Comparison of ENCODE assay signal across 8 cellular contexts in the genomic region with DNA sequence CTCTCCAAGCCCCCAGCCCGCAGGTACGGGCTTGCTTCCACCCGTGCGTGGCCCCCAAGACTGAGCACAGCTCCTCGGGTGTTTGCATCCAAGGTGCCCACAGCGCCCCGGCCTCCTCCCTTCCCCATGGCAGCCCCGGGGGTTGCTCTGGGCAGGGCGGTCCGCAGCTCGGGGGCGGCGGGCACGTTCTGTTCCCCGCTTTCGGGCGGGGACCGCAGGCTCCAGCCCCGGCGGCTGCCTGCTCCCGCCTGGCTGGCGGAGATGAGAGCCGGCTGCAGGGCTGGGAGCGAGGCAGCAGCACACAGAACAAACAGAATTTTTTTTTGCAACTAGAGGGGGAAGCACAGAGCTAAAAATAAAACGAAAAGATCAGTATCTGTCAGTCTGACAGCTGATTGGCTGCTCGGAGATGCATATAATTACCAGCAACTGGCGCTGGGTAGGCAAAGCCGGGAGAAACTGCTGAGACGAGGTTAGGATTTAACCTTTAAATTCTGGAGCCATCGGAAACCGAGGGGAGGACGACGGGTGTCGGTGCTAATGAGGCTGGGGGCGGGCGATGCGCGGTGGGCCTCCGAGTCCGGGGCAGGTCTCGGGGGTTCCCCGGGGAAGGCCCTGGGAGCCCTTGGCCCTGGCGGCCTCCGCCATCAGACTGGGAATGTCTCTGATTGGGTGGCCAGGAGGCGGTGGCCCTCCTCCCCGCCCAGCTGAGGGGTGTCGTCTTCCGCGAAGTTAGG.
DNase-seq lines count a peak whose midpoint lies in the region; ATAC-seq and TF ChIP-seq lines count a peak whose summit lies in the region.

No MANE protein-coding gene starts in this region.

- peak overlapping the region; percentile 77 for H3K4me3 ChIP-seq in adipocyte (ENCODE audit: low read length)
- peak overlapping the region; percentile 13 for H3K4me3 ChIP-seq in neuron (ENCODE audit: low read length)
- H3K4me3 ChIP-seq in urinary bladder (ENCODE audit: low read depth, low read length), result peak overlapping the region; percentile 29

- WGBS in urinary bladder, result 5% methylated on average over 49 of the region's 49 CpGs

- H3K4me1 ChIP-seq in adipocyte (ENCODE audit: control insufficient read depth, insufficient read depth, low read length) (peaks cover 84% of the 10 kb centered on the region), neuron (ENCODE audit: insufficient read depth, low read length) (peaks cover 31% of the 10 kb centered on the region), urinary bladder (ENCODE audit: insufficient read depth) (no peaks in the 10 kb centered on the region)

- H2AFZ ChIP-seq in neuron (ENCODE audit: low read depth, low read length), result peak overlapping the region; percentile 42

- TF ChIP-seq CTCF in GM10266 (IDR thresholded peaks at IDR 0.05; ENCODE audit: control insufficient read depth, insufficient read depth, low read depth, missing control alignments), result no peak

- H3K9ac ChIP-seq in adipocyte (ENCODE audit: low read length), result peak overlapping the region; percentile 90

- H3K36me3 ChIP-seq in adipocyte (ENCODE audit: control insufficient read depth, insufficient read depth, low read length, severe bottlenecking) (no peaks in the 10 kb centered on the region), neuron (ENCODE audit: insufficient read depth, low read length) (no peaks in the 10 kb centered on the region), urinary bladder (ENCODE audit: insufficient read depth) (no peaks in the 10 kb centered on the region)

- ATAC-seq in GM18498 (IDR thresholded peaks at IDR 0.05; ENCODE audit: unreplicated experiment), result no peak

- no peaks in the 10 kb centered on the region for H3K27me3 ChIP-seq in adipocyte (replicated peaks; ENCODE audit: control insufficient read depth, insufficient read depth, low read length)
- no peaks in the 10 kb centered on the region for H3K27me3 ChIP-seq in neuron (ENCODE audit: insufficient read depth, low read length)

- intact Hi-C loops in head of caudate nucleus (cut with DNase I), result loop anchor here (10.0 kb wide), 1 partner anchor 146 kb away; the partner anchor contains the start of gene IER5L

- peak overlapping the region; percentile 88 for H3K27ac ChIP-seq in urinary bladder (ENCODE audit: low read depth)

- H3K9me3 ChIP-seq in adipocyte (ENCODE audit: control insufficient read depth, low read length) (no peaks in the 10 kb centered on the region), neuron (ENCODE audit: low read length) (no peaks in the 10 kb centered on the region)

- DNase-seq in GM10266 (ENCODE audit: extremely low spot score) (peak; percentile 77), HuH-7 (ENCODE audit: low spot score) (peak; percentile 90), SHP77 (lab: John Stamatoyannopoulos, UW) (peak; percentile 81 to 86), adipocyte (ENCODE audit: low read depth) (peak; percentile 93), head of caudate nucleus (peak; percentile 46 to 92 (median 78))

Comparison
In these comparisons a context has a peak if more than half of its experiments do, and no peak if none do; other contexts are left out.
1. H3K4me3 ChIP-seq: peak in every context shown above with its lines; median percentile 77 in adipocyte; 29 in urinary bladder; 13 in neuron.